ENCODE assay signal across 1 cellular context in the genomic region with DNA sequence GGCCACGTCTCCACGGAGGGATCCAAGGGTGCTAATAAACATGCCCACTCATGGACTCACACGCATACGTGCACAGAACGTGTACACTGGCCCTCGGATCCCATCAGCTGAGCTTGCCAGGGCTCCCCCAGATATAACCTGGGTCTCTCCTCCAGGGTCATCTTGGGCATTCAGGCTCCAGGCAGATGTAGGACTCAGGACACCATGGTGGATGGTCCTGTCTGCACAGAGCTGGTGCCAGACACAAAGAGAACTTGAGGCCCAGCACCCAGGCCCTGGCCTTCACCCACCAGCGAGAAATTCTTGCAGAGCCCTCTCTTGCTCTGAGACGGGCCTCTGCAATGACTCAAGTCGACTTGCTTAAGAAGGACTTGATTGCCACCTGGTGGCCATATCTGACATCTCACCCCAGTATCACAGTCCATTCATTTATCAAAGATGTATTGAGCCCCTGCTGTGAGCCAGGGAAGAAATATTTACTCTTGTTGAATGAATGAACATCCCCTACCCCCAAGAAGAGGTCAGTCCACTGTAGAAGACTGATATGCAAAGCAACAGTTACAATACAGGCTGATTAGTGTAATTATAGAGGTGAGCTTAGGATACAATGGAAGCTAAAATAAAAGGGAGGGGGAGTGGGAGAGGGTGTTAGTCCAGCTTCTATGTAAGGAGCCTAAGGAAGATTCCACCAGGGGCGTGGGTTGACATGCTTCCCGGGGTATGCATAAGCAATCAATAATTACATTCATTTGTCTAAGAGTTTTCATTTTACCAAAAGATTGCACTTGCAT.
TF ChIP-seq lines count a peak whose summit lies in the region.

No MANE protein-coding gene starts in this region.

TF ChIP-seq in K562, 482 proteins besides CTCF, POLR2A, EP300 and RAD21 (continued from another document):
- TF ChIP-seq, protein P1, sequence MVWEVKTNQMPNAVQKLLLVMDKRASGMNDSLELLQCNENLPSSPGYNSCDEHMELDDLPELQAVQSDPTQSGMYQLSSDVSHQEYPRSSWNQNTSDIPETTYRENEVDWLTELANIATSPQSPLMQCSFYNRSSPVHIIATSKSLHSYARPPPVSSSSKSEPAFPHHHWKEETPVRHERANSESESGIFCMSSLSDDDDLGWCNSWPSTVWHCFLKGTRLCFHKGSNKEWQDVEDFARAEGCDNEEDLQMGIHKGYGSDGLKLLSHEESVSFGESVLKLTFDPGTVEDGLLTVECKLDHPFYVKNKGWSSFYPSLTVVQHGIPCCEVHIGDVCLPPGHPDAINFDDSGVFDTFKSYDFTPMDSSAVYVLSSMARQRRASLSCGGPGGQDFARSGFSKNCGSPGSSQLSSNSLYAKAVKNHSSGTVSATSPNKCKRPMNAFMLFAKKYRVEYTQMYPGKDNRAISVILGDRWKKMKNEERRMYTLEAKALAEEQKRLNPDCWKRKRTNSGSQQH (CRISPR knock-in tag; IDR thresholded peaks at IDR 0.05): no peak
- TF ChIP-seq SP1 (CRISPR knock-in tag; IDR thresholded peaks at IDR 0.05) (0 out of 2 replicates have a peak, but pooled peaks have one; percentile 21), NFE2 (IDR thresholded peaks at IDR 0.05; ENCODE audit: low read depth) (0 out of 2 replicates have a peak, but pooled peaks have one; percentile 10), ZNF76 (CRISPR knock-in tag; IDR thresholded peaks at IDR 0.05; ENCODE audit: borderline replicate concordance) (no peak), ARID2 (IDR thresholded peaks at IDR 0.05) (peak; percentile 84), CC2D1A (IDR thresholded peaks at IDR 0.05) (peak; percentile 73; the same call in 1 of the 2 replicates), MED1 (CRISPR knock-in tag; IDR thresholded peaks at IDR 0.05; ENCODE audit: borderline replicate concordance) (no peak), FIP1L1 (IDR thresholded peaks at IDR 0.05; ENCODE audit: low read depth, low read length, poor library complexity, severe bottlenecking) (no peak), ZNF695 (CRISPR knock-in tag; IDR thresholded peaks at IDR 0.05) (no peak), ZNF143 (CRISPR knock-in tag; IDR thresholded peaks at IDR 0.05) (no peak), HMGN3 (IDR thresholded peaks at IDR 0.05; ENCODE audit: borderline replicate concordance, extremely low read depth, insufficient read length, low read depth, low read length) (no peak), STAG1 (CRISPR knock-in tag; IDR thresholded peaks at IDR 0.05; ENCODE audit: borderline replicate concordance) (peak; percentile 68; the same call in 1 of the 2 replicates), NFXL1 (CRISPR knock-in tag; IDR thresholded peaks at IDR 0.05) (no peak), SMC3 (conservative IDR thresholded peaks at IDR 0.05; ENCODE audit: insufficient read depth, low read depth, low read length) (peak; percentile 96), DDX20 (tag; IDR thresholded peaks at IDR 0.05; ENCODE audit: low read depth) (no peak), STAT5A (IDR thresholded peaks at IDR 0.05; ENCODE audit: borderline replicate concordance, low read length) (no peak), NFE2L1 (tag; IDR thresholded peaks at IDR 0.05; ENCODE audit: borderline replicate concordance, low read depth) (no peak)
- TF ChIP-seq, protein P2, sequence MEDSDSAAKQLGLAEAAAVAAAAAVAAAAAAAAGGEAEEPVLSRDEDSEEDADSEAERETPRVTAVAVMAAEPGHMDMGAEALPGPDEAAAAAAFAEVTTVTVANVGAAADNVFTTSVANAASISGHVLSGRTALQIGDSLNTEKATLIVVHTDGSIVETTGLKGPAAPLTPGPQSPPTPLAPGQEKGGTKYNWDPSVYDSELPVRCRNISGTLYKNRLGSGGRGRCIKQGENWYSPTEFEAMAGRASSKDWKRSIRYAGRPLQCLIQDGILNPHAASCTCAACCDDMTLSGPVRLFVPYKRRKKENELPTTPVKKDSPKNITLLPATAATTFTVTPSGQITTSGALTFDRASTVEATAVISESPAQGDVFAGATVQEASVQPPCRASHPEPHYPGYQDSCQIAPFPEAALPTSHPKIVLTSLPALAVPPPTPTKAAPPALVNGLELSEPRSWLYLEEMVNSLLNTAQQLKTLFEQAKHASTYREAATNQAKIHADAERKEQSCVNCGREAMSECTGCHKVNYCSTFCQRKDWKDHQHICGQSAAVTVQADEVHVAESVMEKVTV (CRISPR knock-in tag; IDR thresholded peaks at IDR 0.05): peak; percentile 85
- TF ChIP-seq, protein P3, sequence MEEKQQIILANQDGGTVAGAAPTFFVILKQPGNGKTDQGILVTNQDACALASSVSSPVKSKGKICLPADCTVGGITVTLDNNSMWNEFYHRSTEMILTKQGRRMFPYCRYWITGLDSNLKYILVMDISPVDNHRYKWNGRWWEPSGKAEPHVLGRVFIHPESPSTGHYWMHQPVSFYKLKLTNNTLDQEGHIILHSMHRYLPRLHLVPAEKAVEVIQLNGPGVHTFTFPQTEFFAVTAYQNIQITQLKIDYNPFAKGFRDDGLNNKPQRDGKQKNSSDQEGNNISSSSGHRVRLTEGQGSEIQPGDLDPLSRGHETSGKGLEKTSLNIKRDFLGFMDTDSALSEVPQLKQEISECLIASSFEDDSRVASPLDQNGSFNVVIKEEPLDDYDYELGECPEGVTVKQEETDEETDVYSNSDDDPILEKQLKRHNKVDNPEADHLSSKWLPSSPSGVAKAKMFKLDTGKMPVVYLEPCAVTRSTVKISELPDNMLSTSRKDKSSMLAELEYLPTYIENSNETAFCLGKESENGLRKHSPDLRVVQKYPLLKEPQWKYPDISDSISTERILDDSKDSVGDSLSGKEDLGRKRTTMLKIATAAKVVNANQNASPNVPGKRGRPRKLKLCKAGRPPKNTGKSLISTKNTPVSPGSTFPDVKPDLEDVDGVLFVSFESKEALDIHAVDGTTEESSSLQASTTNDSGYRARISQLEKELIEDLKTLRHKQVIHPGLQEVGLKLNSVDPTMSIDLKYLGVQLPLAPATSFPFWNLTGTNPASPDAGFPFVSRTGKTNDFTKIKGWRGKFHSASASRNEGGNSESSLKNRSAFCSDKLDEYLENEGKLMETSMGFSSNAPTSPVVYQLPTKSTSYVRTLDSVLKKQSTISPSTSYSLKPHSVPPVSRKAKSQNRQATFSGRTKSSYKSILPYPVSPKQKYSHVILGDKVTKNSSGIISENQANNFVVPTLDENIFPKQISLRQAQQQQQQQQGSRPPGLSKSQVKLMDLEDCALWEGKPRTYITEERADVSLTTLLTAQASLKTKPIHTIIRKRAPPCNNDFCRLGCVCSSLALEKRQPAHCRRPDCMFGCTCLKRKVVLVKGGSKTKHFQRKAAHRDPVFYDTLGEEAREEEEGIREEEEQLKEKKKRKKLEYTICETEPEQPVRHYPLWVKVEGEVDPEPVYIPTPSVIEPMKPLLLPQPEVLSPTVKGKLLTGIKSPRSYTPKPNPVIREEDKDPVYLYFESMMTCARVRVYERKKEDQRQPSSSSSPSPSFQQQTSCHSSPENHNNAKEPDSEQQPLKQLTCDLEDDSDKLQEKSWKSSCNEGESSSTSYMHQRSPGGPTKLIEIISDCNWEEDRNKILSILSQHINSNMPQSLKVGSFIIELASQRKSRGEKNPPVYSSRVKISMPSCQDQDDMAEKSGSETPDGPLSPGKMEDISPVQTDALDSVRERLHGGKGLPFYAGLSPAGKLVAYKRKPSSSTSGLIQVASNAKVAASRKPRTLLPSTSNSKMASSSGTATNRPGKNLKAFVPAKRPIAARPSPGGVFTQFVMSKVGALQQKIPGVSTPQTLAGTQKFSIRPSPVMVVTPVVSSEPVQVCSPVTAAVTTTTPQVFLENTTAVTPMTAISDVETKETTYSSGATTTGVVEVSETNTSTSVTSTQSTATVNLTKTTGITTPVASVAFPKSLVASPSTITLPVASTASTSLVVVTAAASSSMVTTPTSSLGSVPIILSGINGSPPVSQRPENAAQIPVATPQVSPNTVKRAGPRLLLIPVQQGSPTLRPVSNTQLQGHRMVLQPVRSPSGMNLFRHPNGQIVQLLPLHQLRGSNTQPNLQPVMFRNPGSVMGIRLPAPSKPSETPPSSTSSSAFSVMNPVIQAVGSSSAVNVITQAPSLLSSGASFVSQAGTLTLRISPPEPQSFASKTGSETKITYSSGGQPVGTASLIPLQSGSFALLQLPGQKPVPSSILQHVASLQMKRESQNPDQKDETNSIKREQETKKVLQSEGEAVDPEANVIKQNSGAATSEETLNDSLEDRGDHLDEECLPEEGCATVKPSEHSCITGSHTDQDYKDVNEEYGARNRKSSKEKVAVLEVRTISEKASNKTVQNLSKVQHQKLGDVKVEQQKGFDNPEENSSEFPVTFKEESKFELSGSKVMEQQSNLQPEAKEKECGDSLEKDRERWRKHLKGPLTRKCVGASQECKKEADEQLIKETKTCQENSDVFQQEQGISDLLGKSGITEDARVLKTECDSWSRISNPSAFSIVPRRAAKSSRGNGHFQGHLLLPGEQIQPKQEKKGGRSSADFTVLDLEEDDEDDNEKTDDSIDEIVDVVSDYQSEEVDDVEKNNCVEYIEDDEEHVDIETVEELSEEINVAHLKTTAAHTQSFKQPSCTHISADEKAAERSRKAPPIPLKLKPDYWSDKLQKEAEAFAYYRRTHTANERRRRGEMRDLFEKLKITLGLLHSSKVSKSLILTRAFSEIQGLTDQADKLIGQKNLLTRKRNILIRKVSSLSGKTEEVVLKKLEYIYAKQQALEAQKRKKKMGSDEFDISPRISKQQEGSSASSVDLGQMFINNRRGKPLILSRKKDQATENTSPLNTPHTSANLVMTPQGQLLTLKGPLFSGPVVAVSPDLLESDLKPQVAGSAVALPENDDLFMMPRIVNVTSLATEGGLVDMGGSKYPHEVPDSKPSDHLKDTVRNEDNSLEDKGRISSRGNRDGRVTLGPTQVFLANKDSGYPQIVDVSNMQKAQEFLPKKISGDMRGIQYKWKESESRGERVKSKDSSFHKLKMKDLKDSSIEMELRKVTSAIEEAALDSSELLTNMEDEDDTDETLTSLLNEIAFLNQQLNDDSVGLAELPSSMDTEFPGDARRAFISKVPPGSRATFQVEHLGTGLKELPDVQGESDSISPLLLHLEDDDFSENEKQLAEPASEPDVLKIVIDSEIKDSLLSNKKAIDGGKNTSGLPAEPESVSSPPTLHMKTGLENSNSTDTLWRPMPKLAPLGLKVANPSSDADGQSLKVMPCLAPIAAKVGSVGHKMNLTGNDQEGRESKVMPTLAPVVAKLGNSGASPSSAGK (IDR thresholded peaks at IDR 0.05): no peak
- TF ChIP-seq, protein P4, sequence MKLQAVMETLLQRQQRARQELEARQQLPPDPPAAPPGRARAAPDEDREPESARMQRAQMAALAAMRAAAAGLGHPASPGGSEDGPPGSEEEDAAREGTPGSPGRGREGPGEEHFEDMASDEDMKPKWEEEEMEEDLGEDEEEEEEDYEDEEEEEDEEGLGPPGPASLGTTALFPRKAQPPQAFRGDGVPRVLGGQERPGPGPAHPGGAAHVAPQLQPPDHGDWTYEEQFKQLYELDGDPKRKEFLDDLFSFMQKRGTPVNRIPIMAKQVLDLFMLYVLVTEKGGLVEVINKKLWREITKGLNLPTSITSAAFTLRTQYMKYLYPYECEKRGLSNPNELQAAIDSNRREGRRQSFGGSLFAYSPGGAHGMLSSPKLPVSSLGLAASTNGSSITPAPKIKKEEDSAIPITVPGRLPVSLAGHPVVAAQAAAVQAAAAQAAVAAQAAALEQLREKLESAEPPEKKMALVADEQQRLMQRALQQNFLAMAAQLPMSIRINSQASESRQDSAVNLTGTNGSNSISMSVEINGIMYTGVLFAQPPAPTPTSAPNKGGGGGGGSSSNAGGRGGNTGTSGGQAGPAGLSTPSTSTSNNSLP (IDR thresholded peaks at IDR 0.05; ENCODE audit: borderline replicate concordance, low read depth, low read length): peak; percentile 89; the same call in 1 of the 2 replicates
- TF ChIP-seq, protein P5, sequence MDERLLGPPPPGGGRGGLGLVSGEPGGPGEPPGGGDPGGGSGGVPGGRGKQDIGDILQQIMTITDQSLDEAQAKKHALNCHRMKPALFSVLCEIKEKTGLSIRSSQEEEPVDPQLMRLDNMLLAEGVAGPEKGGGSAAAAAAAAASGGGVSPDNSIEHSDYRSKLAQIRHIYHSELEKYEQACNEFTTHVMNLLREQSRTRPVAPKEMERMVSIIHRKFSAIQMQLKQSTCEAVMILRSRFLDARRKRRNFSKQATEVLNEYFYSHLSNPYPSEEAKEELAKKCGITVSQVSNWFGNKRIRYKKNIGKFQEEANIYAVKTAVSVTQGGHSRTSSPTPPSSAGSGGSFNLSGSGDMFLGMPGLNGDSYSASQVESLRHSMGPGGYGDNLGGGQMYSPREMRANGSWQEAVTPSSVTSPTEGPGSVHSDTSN (CRISPR knock-in tag; IDR thresholded peaks at IDR 0.05; ENCODE audit: low read depth): no peak
- TF ChIP-seq, protein P5 (tag; conservative IDR thresholded peaks at IDR 0.05; ENCODE audit: low read depth): 0 out of 2 replicates have a peak, but pooled peaks have one; percentile 25
